In the genomic region with DNA sequence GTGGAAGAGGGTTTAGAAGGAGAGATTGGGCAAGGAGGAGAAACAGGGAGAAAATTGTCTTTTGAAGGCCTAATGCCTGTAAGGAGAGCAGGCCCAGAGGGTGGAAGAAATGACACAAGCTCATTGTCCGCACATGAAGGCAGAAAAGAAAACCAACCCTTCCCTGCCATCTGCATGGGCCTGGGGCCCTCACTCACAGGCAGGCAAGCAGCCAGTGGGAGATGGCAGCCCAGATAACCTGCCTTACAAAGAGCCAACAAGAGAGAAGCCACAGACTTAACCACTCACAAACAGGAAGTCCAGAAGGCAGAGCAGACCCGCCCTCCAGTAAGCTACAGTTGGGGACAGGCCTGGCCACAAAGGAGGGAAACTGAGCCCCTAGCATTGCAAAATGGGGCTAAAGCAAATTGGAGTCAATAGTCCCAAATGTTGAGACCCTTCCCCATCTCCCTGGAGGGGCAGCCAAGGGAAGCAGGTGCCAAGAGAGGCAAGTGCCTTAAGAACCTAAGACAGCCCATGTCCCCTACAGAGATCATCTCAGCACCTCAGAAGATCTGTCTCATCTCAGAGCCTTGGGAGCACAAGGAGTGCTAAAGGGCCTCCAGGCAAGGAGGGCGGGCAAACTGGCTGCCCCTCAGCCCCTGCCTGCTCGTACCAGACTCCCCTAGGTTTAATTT, we compare ENCODE assay signal across 8 cellular contexts. TPM values are rescaled to one million over a fixed set of nuclear protein-coding genes. Genes with fewer than 3 reads are reported as not detected.
DNase-seq lines count a peak whose midpoint lies in the region; ATAC-seq and TF ChIP-seq lines count a peak whose summit lies in the region.
"Had no signal": no experiment of that assay in that cellular context is flagged by ENCODE, and none has a peak within 500 bp of the region (broad histone marks: within the 10 kb centered on the region; RNA-seq: fewer than 3 reads in every experiment).

No MANE protein-coding gene starts in this region.

- intact Hi-C loops in natural killer cell (cut with micrococcal nuclease) = loop anchor here (5.0 kb wide), 1 partner anchor 181 kb away; no protein-coding TSS in a partner anchor

- H3K4me3 Mint-ChIP-seq in activated naive CD8-positive, alpha-beta T cell = peak overlapping the region; percentile 99
- H3K4me3 Mint-ChIP-seq in natural killer cell (peak overlapping the region; percentile 90), chondrocyte (ENCODE audit: unreplicated experiment) (no peak overlapping the region)

- peaks cover 51% of the 10 kb centered on the region for H3K4me1 Mint-ChIP-seq in activated naive CD8-positive, alpha-beta T cell (ENCODE audit: low read depth)
- H3K4me1 Mint-ChIP-seq in natural killer cell (peaks cover 76 to 94% of the 10 kb centered on the region in 2 donors), chondrocyte (ENCODE audit: low read depth) (peaks cover 20% of the 10 kb centered on the region)

- TF ChIP-seq CTCF in natural killer cell (IDR thresholded peaks at IDR 0.05) (no peak), chondrocyte (IDR thresholded peaks at IDR 0.05) (no peak)

- no peaks in the 10 kb centered on the region for H3K27me3 Mint-ChIP-seq in activated naive CD8-positive, alpha-beta T cell
- no peaks in the 10 kb centered on the region for H3K27me3 Mint-ChIP-seq in natural killer cell (ENCODE audit: low read depth in 2 of 2)
- no peaks in the 10 kb centered on the region for H3K27me3 Mint-ChIP-seq in chondrocyte (ENCODE audit: low read depth)

- H3K9me3 Mint-ChIP-seq in activated naive CD8-positive, alpha-beta T cell (ENCODE audit: low read depth) = no peaks in the 10 kb centered on the region
- H3K9me3 Mint-ChIP-seq in natural killer cell (no peaks in the 10 kb centered on the region), chondrocyte (ENCODE audit: low read depth) (no peaks in the 10 kb centered on the region)

- DNase-seq in RPMI7951 (ENCODE audit: low read depth) (peak; percentile 89), natural killer cell (peak; percentile 60), DMS114 treated with DMSO at 0.1 percent for 48 hours (lab: John Stamatoyannopoulos, UW; ENCODE audit: unreplicated experiment) (no peak), mesenteric fat pad (ENCODE audit: low spot score) (no peak), chondrocyte (ENCODE audit: low spot score) (no peak)

- H3K27ac Mint-ChIP-seq in activated naive CD8-positive, alpha-beta T cell = peak overlapping the region; percentile 98
- H3K27ac Mint-ChIP-seq in natural killer cell (peak overlapping the region; percentile 87 to 93), chondrocyte (ENCODE audit: unreplicated experiment) (no peak overlapping the region)

- peaks cover 9% of the 10 kb centered on the region for H3K36me3 Mint-ChIP-seq in activated naive CD8-positive, alpha-beta T cell
- H3K36me3 Mint-ChIP-seq in natural killer cell (no peaks in the 10 kb centered on the region), chondrocyte (ENCODE audit: low read depth) (no peaks in the 10 kb centered on the region)

- ATAC-seq in GM21423 (IDR thresholded peaks at IDR 0.05; ENCODE audit: unreplicated experiment) = peak; percentile 22
- ATAC-seq in natural killer cell = peak; percentile 7 to 33 (median 20)

RNA-seq across cellular contexts. Expression of gene TSPOAP1, which starts 7.3 kb away (rescaled TPM):
- 0.68 and 0.84 TPM in 2 replicates for total RNA-seq in RPMI7951 (2014; rRNA removed; shearing (Covaris generic))
- total RNA-seq in natural killer cell (100 to 1,000 TPM; 176 to 282 (median 246) TPM), mesenteric fat pad (1.3 TPM), chondrocyte (1.3 to 2.0 TPM in 2 of 3 replicates, not detected in the other)

RNA-seq across cellular contexts. Expression of gene SUPT4H1, which starts 16.1 kb away (rescaled TPM):
- total RNA-seq in RPMI7951 (2014; rRNA removed; shearing (Covaris generic)) = 61.0 and 61.4 TPM in 2 replicates
- total RNA-seq in natural killer cell (10 to 100 TPM; 55.9 to 68.3 (median 68.1) TPM), mesenteric fat pad (61.9 TPM), chondrocyte (57.4 to 71.8 TPM (median 62.9 TPM) in 3 replicates)

RNA-seq across cellular contexts. Expression of gene MPO, which starts 55.2 kb away (rescaled TPM):
- 0.12 TPM in 1 of 2 replicates, not detected in the other for total RNA-seq in RPMI7951 (2014; rRNA removed; shearing (Covaris generic))
- total RNA-seq in natural killer cell (1 to 10 TPM in 2 of 3 donors, not detected in 1; 1.8 to 1.9 TPM), mesenteric fat pad (0.35 TPM), chondrocyte (not detected in 3 replicates)
- total RNA-seq: T-helper 2 cell treated with Interferon-gamma antibody and Interleukin-4, amounts not matched to agents 100 ng/mL and 5 ng/mL, for 36 hours had no signal

Comparison
In these comparisons a context has a peak if more than half of its experiments do, and no peak if none do; other contexts are left out.
1. DNase-seq: peak in RPMI7951 (single experiment) and natural killer cell (single experiment); none in DMS114 treated with DMSO at 0.1 percent for 48 hours (single experiment), mesenteric fat pad (single experiment) and chondrocyte (single experiment).
2. RNA of gene TSPOAP1, which starts 7.3 kb away (total RNA-seq): 176 to 282 TPM in natural killer cell; 1.3 to 2.0 TPM in chondrocyte, 1.3 TPM in mesenteric fat pad (single experiment) and 0.68 to 0.84 TPM in RPMI7951; every median in the first group is over 10 times any median in the second.